In the genomic region with DNA sequence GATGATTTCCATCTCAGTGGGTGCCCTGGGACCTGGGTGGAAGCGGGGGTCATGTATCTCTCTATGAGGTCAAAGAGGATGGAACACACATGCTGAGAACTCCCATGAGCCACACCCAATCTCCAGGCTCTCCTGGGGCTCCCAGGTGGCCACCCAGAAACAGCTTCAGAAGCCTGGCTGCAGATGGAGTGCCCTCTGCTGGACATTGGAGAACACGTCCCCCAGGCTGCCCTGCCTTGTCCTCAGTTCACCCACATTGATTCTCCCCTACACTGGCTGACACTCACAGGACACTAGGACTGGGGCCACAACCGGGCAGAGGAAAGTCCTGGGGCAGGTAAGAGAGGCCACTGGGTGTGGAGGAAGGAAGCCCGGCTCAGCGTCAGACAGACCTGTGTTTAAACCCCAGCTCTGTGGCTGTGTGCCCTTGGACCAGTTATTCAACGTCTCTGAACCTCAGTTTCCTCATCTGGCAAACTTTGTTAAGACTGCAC, we compare ENCODE assay signal across 9 cellular contexts. TPM values are rescaled to one million over a fixed set of nuclear protein-coding genes. Genes with fewer than 3 reads are reported as not detected.
DNase-seq lines count a peak whose midpoint lies in the region; ATAC-seq and TF ChIP-seq lines count a peak whose summit lies in the region.
"Had no signal": no experiment of that assay in that cellular context is flagged by ENCODE, and none has a peak within 500 bp of the region (broad histone marks: within the 10 kb centered on the region; RNA-seq: fewer than 3 reads in every experiment).

No MANE protein-coding gene starts in this region.

- ATAC-seq in SK-N-SH treated with all-trans-retinoic acid at 6 μM for 48 hours = peak; percentile 70
- peak; percentile 32 to 48 for ATAC-seq in left cardiac atrium
- no peak for ATAC-seq in GM18505 (IDR thresholded peaks at IDR 0.05; ENCODE audit: unreplicated experiment)
- ATAC-seq in HG03045 (IDR thresholded peaks at IDR 0.05; ENCODE audit: unreplicated experiment) = no peak

- H3K27me3 ChIP-seq in sigmoid colon = no peaks in the 10 kb centered on the region

- H3K4me3 ChIP-seq in sigmoid colon = no peak overlapping the region

- peaks cover 0 to 45% (median 33%) of the 10 kb centered on the region in 4 donors for H3K4me1 ChIP-seq in sigmoid colon

- peak; percentile 83 for TF ChIP-seq CTCF in LNCAP (IDR thresholded peaks at IDR 0.05)
- TF ChIP-seq CTCF in sigmoid colon (IDR thresholded peaks at IDR 0.05) = peak; percentile 80 to 92 (median 90)

- H3K27ac Mint-ChIP-seq in activated naive CD4-positive, alpha-beta T cell treated with anti-CD3 and anti-CD28 coated beads, Interleukin-2, amount 50 U/mL, for 24 hours = peak overlapping the region; percentile 81
- H3K27ac Mint-ChIP-seq: activated naive CD8-positive, alpha-beta T cell had no signal

- no peak for TF ChIP-seq EP300 in sigmoid colon (IDR thresholded peaks at IDR 0.05)

- peaks cover 0 to 18% (median 6%) of the 10 kb centered on the region in 4 donors for H3K36me3 ChIP-seq in sigmoid colon

- DNase-seq in DMS53 (lab: John Stamatoyannopoulos, UW) = peak; percentile 69
- DNase-seq in left cardiac atrium = peak; percentile 76
- DNase-seq in sigmoid colon = peak; percentile 90

- no peak overlapping the region for H3K4me3 Mint-ChIP-seq in activated naive CD4-positive, alpha-beta T cell treated with anti-CD3 and anti-CD28 coated beads, Interleukin-2, amount 50 U/mL, for 24 hours
- H3K4me3 Mint-ChIP-seq: activated naive CD8-positive, alpha-beta T cell had no signal

- no peaks in the 10 kb centered on the region for H3K27me3 Mint-ChIP-seq in activated naive CD4-positive, alpha-beta T cell treated with anti-CD3 and anti-CD28 coated beads, Interleukin-2, amount 50 U/mL, for 24 hours
- H3K27me3 Mint-ChIP-seq: activated naive CD8-positive, alpha-beta T cell had no signal

- 7 to 27% methylated on average over 6 of the region's 6 CpGs for WGBS in sigmoid colon, 2 donors

- TF ChIP-seq POLR2A in sigmoid colon (IDR thresholded peaks at IDR 0.05) = no peak
- TF ChIP-seq POLR2A in GM18505 (IDR thresholded peaks at IDR 0.05; ENCODE audit: borderline replicate concordance, extremely low read depth, insufficient read depth, insufficient read length) = no peak

- intact Hi-C loops in left cardiac atrium (cut with DNase I) = loop anchor here (2.0 to 5.0 kb wide), 3 partner anchors 19 to 39 kb away; no protein-coding TSS in a partner anchor
- intact Hi-C loops in sigmoid colon (cut with DNase I) = loop anchor here (1.0 to 2.0 kb wide), 3 partner anchors 21 to 57 kb away; no protein-coding TSS in a partner anchor

- no peaks in the 10 kb centered on the region for H3K9me3 ChIP-seq in sigmoid colon

- H3K4me1 Mint-ChIP-seq in activated naive CD4-positive, alpha-beta T cell treated with anti-CD3 and anti-CD28 coated beads, Interleukin-2, amount 50 U/mL, for 24 hours = peaks cover 30% of the 10 kb centered on the region

- peak overlapping the region in 3 of 4 donors; percentile 40 to 99 (median 58) for H3K27ac ChIP-seq in sigmoid colon

- H3K9me3 Mint-ChIP-seq in activated naive CD4-positive, alpha-beta T cell treated with anti-CD3 and anti-CD28 coated beads, Interleukin-2, amount 50 U/mL, for 24 hours = no peaks in the 10 kb centered on the region

- no peaks in the 10 kb centered on the region for H3K36me3 Mint-ChIP-seq in activated naive CD4-positive, alpha-beta T cell treated with anti-CD3 and anti-CD28 coated beads, Interleukin-2, amount 50 U/mL, for 24 hours
- H3K36me3 Mint-ChIP-seq: activated naive CD8-positive, alpha-beta T cell had no signal

TF ChIP-seq in SK-N-SH treated with all-trans-retinoic acid at 6 μM for 48 hours, 23 proteins besides CTCF, POLR2A, EP300 and RAD21 (continues in another document):
- TF ChIP-seq ZFP3 (CRISPR knock-in tag; IDR thresholded peaks at IDR 0.05) = no peak
- TF ChIP-seq ZNF8 (CRISPR knock-in tag; IDR thresholded peaks at IDR 0.05) = no peak
- TF ChIP-seq, protein P1, sequence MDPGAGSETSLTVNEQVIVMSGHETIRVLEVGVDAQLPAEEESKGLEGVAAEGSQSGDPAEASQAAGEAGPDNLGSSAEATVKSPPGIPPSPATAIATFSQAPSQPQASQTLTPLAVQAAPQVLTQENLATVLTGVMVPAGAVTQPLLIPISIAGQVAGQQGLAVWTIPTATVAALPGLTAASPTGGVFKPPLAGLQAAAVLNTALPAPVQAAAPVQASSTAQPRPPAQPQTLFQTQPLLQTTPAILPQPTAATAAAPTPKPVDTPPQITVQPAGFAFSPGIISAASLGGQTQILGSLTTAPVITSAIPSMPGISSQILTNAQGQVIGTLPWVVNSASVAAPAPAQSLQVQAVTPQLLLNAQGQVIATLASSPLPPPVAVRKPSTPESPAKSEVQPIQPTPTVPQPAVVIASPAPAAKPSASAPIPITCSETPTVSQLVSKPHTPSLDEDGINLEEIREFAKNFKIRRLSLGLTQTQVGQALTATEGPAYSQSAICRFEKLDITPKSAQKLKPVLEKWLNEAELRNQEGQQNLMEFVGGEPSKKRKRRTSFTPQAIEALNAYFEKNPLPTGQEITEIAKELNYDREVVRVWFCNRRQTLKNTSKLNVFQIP (CRISPR knock-in tag; IDR thresholded peaks at IDR 0.05; ENCODE audit: borderline replicate concordance, low read depth) = no peak
- TF ChIP-seq, protein P2, sequence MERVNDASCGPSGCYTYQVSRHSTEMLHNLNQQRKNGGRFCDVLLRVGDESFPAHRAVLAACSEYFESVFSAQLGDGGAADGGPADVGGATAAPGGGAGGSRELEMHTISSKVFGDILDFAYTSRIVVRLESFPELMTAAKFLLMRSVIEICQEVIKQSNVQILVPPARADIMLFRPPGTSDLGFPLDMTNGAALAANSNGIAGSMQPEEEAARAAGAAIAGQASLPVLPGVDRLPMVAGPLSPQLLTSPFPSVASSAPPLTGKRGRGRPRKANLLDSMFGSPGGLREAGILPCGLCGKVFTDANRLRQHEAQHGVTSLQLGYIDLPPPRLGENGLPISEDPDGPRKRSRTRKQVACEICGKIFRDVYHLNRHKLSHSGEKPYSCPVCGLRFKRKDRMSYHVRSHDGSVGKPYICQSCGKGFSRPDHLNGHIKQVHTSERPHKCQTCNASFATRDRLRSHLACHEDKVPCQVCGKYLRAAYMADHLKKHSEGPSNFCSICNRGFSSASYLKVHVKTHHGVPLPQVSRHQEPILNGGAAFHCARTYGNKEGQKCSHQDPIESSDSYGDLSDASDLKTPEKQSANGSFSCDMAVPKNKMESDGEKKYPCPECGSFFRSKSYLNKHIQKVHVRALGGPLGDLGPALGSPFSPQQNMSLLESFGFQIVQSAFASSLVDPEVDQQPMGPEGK (CRISPR knock-in tag; IDR thresholded peaks at IDR 0.05; ENCODE audit: borderline replicate concordance) = no peak
- TF ChIP-seq ESRRG (CRISPR knock-in tag; IDR thresholded peaks at IDR 0.05) = no peak
- no peak for TF ChIP-seq BACH2 (CRISPR knock-in tag; IDR thresholded peaks at IDR 0.05; ENCODE audit: borderline replicate concordance)
- no peak for TF ChIP-seq GLIS3 (CRISPR knock-in tag; IDR thresholded peaks at IDR 0.05)
- no peak for TF ChIP-seq OSR1 (CRISPR knock-in tag; IDR thresholded peaks at IDR 0.05)
- TF ChIP-seq, protein P3, sequence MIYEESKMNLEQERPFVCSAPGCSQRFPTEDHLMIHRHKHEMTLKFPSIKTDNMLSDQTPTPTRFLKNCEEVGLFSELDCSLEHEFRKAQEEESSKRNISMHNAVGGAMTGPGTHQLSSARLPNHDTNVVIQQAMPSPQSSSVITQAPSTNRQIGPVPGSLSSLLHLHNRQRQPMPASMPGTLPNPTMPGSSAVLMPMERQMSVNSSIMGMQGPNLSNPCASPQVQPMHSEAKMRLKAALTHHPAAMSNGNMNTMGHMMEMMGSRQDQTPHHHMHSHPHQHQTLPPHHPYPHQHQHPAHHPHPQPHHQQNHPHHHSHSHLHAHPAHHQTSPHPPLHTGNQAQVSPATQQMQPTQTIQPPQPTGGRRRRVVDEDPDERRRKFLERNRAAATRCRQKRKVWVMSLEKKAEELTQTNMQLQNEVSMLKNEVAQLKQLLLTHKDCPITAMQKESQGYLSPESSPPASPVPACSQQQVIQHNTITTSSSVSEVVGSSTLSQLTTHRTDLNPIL (CRISPR knock-in tag; IDR thresholded peaks at IDR 0.05; ENCODE audit: low read depth) = no peak
- TF ChIP-seq ZC3H10 (CRISPR knock-in tag; IDR thresholded peaks at IDR 0.05) = no peak
- TF ChIP-seq ZNF70 (CRISPR knock-in tag; IDR thresholded peaks at IDR 0.05) = no peak
- no peak for TF ChIP-seq SNAI2 (CRISPR knock-in tag; IDR thresholded peaks at IDR 0.05)
- TF ChIP-seq TCF4 (CRISPR knock-in tag; IDR thresholded peaks at IDR 0.05; ENCODE audit: borderline replicate concordance) = no peak
- no peak for TF ChIP-seq ISL1 (CRISPR knock-in tag; IDR thresholded peaks at IDR 0.05)
- no peak for TF ChIP-seq TOX (CRISPR knock-in tag; IDR thresholded peaks at IDR 0.05; ENCODE audit: borderline replicate concordance)
- TF ChIP-seq PPARA (CRISPR knock-in tag; IDR thresholded peaks at IDR 0.05; ENCODE audit: borderline replicate concordance) = no peak
- no peak for TF ChIP-seq ZNF565 (CRISPR knock-in tag; conservative IDR thresholded peaks at IDR 0.05; ENCODE audit: low read depth)

RNA-seq across cellular contexts. Expression of a gene that starts 4.5 kb away (rescaled TPM):
- 10 to 100 TPM; 13.7 TPM for total RNA-seq in left cardiac atrium
- total RNA-seq in sigmoid colon = 10 to 100 TPM; 10.7 to 28.2 (median 12.5) TPM
- polyA plus RNA-seq in sigmoid colon = 10 to 100 TPM; 33.1 to 41.4 (median 41.3) TPM

RNA-seq across cellular contexts. Expression of a gene that starts 6.2 kb away (rescaled TPM):
- total RNA-seq in left cardiac atrium (100 to 1,000 TPM; 599 to 917 TPM), sigmoid colon (1,000 to 10,000 TPM in 3 of 4 donors, 100 to 1,000 TPM in 1; 911 to 2,925 (median 2,030) TPM)
- polyA plus RNA-seq in sigmoid colon = 100 to 1,000 TPM; 373 to 487 (median 439) TPM

RNA-seq across cellular contexts. Expression of a gene that starts 15.2 kb away (rescaled TPM):
- 100 to 1,000 TPM in 1 of 2 donors, 10 to 100 TPM in 1; 83.5 to 118 TPM for total RNA-seq in left cardiac atrium
- total RNA-seq in sigmoid colon = 100 to 1,000 TPM in 3 of 4 donors, 10 to 100 TPM in 1; 82.8 to 140 (median 128) TPM
- 10 to 100 TPM; 51.7 to 61.5 (median 58.7) TPM for polyA plus RNA-seq in sigmoid colon

RNA-seq across cellular contexts. Expression of a gene that starts 23.1 kb away (rescaled TPM):
- total RNA-seq in left cardiac atrium (10 to 100 TPM; 17.3 to 17.5 TPM), sigmoid colon (10 to 100 TPM in 2 of 4 donors, 1 to 10 TPM in 2; 7.5 to 12.8 (median 9.6) TPM)
- polyA plus RNA-seq in sigmoid colon = 10 to 100 TPM; 30.2 to 51.1 (median 48.6) TPM

RNA-seq across cellular contexts. Expression of a gene that starts 42.1 kb away (rescaled TPM):
- total RNA-seq in left cardiac atrium (1 to 10 TPM; 4.9 to 5.1 TPM), sigmoid colon (1 to 10 TPM; 1.4 to 6.9 (median 4.7) TPM)
- 10 to 100 TPM; 35.4 to 71.2 (median 58.5) TPM for polyA plus RNA-seq in sigmoid colon

Comparison
In these comparisons a context has a peak if more than half of its experiments do, and no peak if none do; other contexts are left out.
1. ATAC-seq: peak in SK-N-SH treated with all-trans-retinoic acid at 6 μM for 48 hours (single experiment) and left cardiac atrium (2 of 2); none in GM18505 (single experiment) and HG03045 (single experiment).
2. Peak in every context shown above with its lines, with median percentiles within 50 percentile points of each other: DNase-seq.